In genomic region chr12:42982828-42983227, GRCh38 we compare ENCODE assay signal across 24 cellular contexts.
"Had no signal": no experiment of that assay in that cellular context is flagged by ENCODE, and none has a peak within 500 bp of the region (broad histone marks: within the 10 kb centered on the region; RNA-seq: fewer than 3 reads in every experiment).

No MANE protein-coding gene starts in this region.

- H3K4me3 Mint-ChIP-seq: dendritic cell treated with granulocyte-macrophage colony-stimulating factor and Interleukin-4, amounts not matched to agents 40 ng/mL and 50 ng/mL, for 4 days; natural killer cell; neural crest cell; stimulated activated memory B cell treated with anti-CD40 and anti-IgM and Interleukin-4, amounts not matched to agents 10 μg/mL and 1 μg/mL and 100 μg/mL, for 72 hours; type B pancreatic cell had no signal

- H3K4me1 ChIP-seq: colonic mucosa, esophagus muscularis mucosa, gastrocnemius medialis, lower lobe of right lung, parathyroid adenoma, right atrium auricular region, spleen, testis, tibial artery had no signal

- H2AFZ ChIP-seq: parathyroid adenoma had no signal

- H3K27me3 ChIP-seq: colonic mucosa, esophagus muscularis mucosa, gastrocnemius medialis, neutrophil, right atrium auricular region, spleen, testis, tibial artery had no signal

- H3K27ac Mint-ChIP-seq: dendritic cell treated with granulocyte-macrophage colony-stimulating factor and Interleukin-4, amounts not matched to agents 40 ng/mL and 50 ng/mL, for 4 days; natural killer cell; progenitor cell of endocrine pancreas; stimulated activated memory B cell treated with anti-CD40 and anti-IgM and Interleukin-4, amounts not matched to agents 10 μg/mL and 1 μg/mL and 100 μg/mL, for 72 hours; type B pancreatic cell had no signal

- H3K27ac ChIP-seq: colonic mucosa, esophagus muscularis mucosa, gastrocnemius medialis, lower lobe of right lung, neutrophil, parathyroid adenoma, right atrium auricular region, spleen, testis, tibial artery had no signal

- ATAC-seq: gastrocnemius medialis; left ventricle myocardium superior; lower lobe of right lung; natural killer cell; sciatic nerve; stimulated activated memory B cell treated with anti-CD40 and anti-IgM and Interleukin-4, amounts not matched to agents 10 μg/mL and 1 μg/mL and 100 μg/mL, for 72 hours; stimulated activated naive CD8-positive, alpha-beta T cell treated with anti-CD3 and anti-CD28 coated beads, Interleukin-15, Interleukin-2, amounts not matched to agents 100 U/mL and 50 U/mL, for 24 hours had no signal

- H3K27me3 Mint-ChIP-seq: dendritic cell treated with granulocyte-macrophage colony-stimulating factor and Interleukin-4, amounts not matched to agents 40 ng/mL and 50 ng/mL, for 4 days; progenitor cell of endocrine pancreas; stimulated activated memory B cell treated with anti-CD40 and anti-IgM and Interleukin-4, amounts not matched to agents 10 μg/mL and 1 μg/mL and 100 μg/mL, for 72 hours; type B pancreatic cell had no signal

- H3K4me1 Mint-ChIP-seq: natural killer cell; stimulated activated memory B cell treated with anti-CD40 and anti-IgM and Interleukin-4, amounts not matched to agents 10 μg/mL and 1 μg/mL and 100 μg/mL, for 72 hours had no signal

- DNase-seq: colonic mucosa; effector CD8-positive, alpha-beta T cell; foreskin fibroblast; gastrocnemius medialis; head of caudate nucleus; left ventricle myocardium superior; lower lobe of right lung; natural killer cell; spleen; stimulated activated CD4-positive, alpha-beta T cell treated with anti-CD3 and anti-CD28 coated beads, Interleukin-4, amount 100 ng/mL, for 4 hours; stimulated activated naive CD8-positive, alpha-beta T cell treated with anti-CD3 and anti-CD28 coated beads, Interleukin-15, Interleukin-2, amounts not matched to agents 100 U/mL and 50 U/mL, for 24 hours; substantia nigra; testis; tibial artery had no signal

- H3K79me2 ChIP-seq: parathyroid adenoma had no signal

- H3K36me3 ChIP-seq: colonic mucosa, esophagus muscularis mucosa, gastrocnemius medialis, lower lobe of right lung, neutrophil, right atrium auricular region, spleen, tibial artery had no signal

- H3K9me3 ChIP-seq: colonic mucosa, esophagus muscularis mucosa, gastrocnemius medialis, lower lobe of right lung, neutrophil, right atrium auricular region, spleen, testis, tibial artery had no signal

- H3K4me3 ChIP-seq: colonic mucosa, esophagus muscularis mucosa, gastrocnemius medialis, lower lobe of right lung, right atrium auricular region, spleen, testis, tibial artery had no signal

- H3K9me3 Mint-ChIP-seq: neural crest cell; stimulated activated memory B cell treated with anti-CD40 and anti-IgM and Interleukin-4, amounts not matched to agents 10 μg/mL and 1 μg/mL and 100 μg/mL, for 72 hours; type B pancreatic cell had no signal

- H3K9ac ChIP-seq: parathyroid adenoma had no signal

- H3K36me3 Mint-ChIP-seq: natural killer cell; stimulated activated memory B cell treated with anti-CD40 and anti-IgM and Interleukin-4, amounts not matched to agents 10 μg/mL and 1 μg/mL and 100 μg/mL, for 72 hours; type B pancreatic cell had no signal
